8 cellular contexts compared by ENCODE assay signal in the genomic region with DNA sequence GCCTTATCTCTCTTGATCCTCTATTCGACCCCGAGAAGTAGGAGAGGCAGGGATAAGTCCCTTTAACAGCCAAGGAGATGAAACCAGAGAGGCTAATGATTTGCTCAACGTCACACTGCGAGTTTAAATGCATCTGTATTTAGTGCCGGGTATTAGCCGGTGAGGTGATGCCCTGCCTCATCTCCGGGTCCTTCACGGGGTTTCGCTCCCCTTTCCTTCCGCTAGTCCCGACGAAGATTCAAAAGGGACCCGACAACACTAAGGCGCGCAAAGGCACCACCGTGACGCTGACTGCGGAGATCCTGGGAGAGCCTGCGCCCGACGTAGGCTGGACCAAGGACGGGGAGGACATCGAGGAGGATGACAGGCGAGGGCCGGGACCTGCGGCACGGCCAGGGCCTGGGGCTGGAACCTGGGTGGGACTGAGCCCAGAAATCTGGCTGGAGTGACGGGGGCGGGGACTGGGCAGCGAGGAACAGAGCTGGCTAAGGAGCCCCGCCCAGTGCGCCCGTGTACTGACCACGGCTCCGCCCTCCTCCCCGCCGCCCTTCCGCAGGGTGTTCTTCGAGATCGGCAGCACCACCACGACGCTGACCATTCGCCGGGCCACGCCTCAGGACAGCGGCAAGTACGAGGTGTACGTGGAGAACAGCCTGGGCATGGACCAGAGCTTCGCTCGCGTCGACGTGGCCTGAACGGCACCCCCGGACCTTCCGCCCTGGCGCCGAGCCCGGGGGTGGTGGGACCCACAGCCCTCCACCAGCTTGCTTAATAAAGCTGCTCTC. TPM values are rescaled to one million over a fixed set of nuclear protein-coding genes. Genes with fewer than 3 reads are reported as not detected.
DNase-seq lines count a peak whose midpoint lies in the region; ATAC-seq and TF ChIP-seq lines count a peak whose summit lies in the region.

No MANE protein-coding gene starts in this region.

- DNase-seq in A172 (ENCODE audit: low spot score): peak; percentile 85
- peak; percentile 64 for DNase-seq in GM12865 (ENCODE audit: low read depth)
- DNase-seq in SK-N-MC (ENCODE audit: low read depth, low spot score): no peak
- DNase-seq in chondrocyte (ENCODE audit: low spot score): no peak
- peak; percentile 84 for DNase-seq in kidney tubule cell (ENCODE audit: low spot score)
- peak; percentile 45 to 74 for DNase-seq in stimulated activated effector memory CD8-positive, alpha-beta T cell treated with anti-CD3 and anti-CD28 coated beads, Interleukin-12 subunit alpha, Interleukin-12 subunit beta, amount 100 ng/mL, for 72 hours (ENCODE audit: low spot score in 2 of 2)
- no peak for DNase-seq in DMS153 treated with DMSO at 0.1 percent for 48 hours (lab: John Stamatoyannopoulos, UW; ENCODE audit: unreplicated experiment)

- H3K36me3 ChIP-seq in SK-N-MC (ENCODE audit: insufficient read depth, low read length): no peaks in the 10 kb centered on the region

- no peaks in the 10 kb centered on the region for H3K27me3 Mint-ChIP-seq in chondrocyte (ENCODE audit: low read depth)

- TF ChIP-seq CTCF in GM12865 (IDR thresholded peaks at IDR 0.05; ENCODE audit: insufficient read depth, low read depth, low read length, missing control alignments) (no peak), chondrocyte (IDR thresholded peaks at IDR 0.05) (no peak)

- ATAC-seq in HG03442 (IDR thresholded peaks at IDR 0.05; ENCODE audit: unreplicated experiment): peak; percentile 18
- ATAC-seq in stimulated activated effector memory CD8-positive, alpha-beta T cell treated with anti-CD3 and anti-CD28 coated beads, Interleukin-12 subunit alpha, Interleukin-12 subunit beta, amount 100 ng/mL, for 72 hours: peak; percentile 52

- H3K9ac ChIP-seq in SK-N-MC (ENCODE audit: insufficient read length): peak overlapping the region; percentile 53

- H3K27ac Mint-ChIP-seq in chondrocyte (ENCODE audit: unreplicated experiment): peak overlapping the region; percentile 99
- H3K27ac Mint-ChIP-seq in stimulated activated effector memory CD8-positive, alpha-beta T cell treated with anti-CD3 and anti-CD28 coated beads, Interleukin-12 subunit alpha, Interleukin-12 subunit beta, amount 100 ng/mL, for 72 hours: no peak overlapping the region

- no peaks in the 10 kb centered on the region for H3K9me3 Mint-ChIP-seq in chondrocyte (ENCODE audit: low read depth)
- no peaks in the 10 kb centered on the region for H3K9me3 Mint-ChIP-seq in stimulated activated effector memory CD8-positive, alpha-beta T cell treated with anti-CD3 and anti-CD28 coated beads, Interleukin-12 subunit alpha, Interleukin-12 subunit beta, amount 100 ng/mL, for 72 hours

- peaks cover 3% of the 10 kb centered on the region for H3K36me3 Mint-ChIP-seq in chondrocyte (ENCODE audit: low read depth)
- peaks cover 13% of the 10 kb centered on the region for H3K36me3 Mint-ChIP-seq in stimulated activated effector memory CD8-positive, alpha-beta T cell treated with anti-CD3 and anti-CD28 coated beads, Interleukin-12 subunit alpha, Interleukin-12 subunit beta, amount 100 ng/mL, for 72 hours

- peak overlapping the region; percentile 88 for H3K4me3 Mint-ChIP-seq in chondrocyte (ENCODE audit: unreplicated experiment)
- H3K4me3 Mint-ChIP-seq in stimulated activated effector memory CD8-positive, alpha-beta T cell treated with anti-CD3 and anti-CD28 coated beads, Interleukin-12 subunit alpha, Interleukin-12 subunit beta, amount 100 ng/mL, for 72 hours: peak overlapping the region; percentile 98

- H3K27ac ChIP-seq in SK-N-MC: no peak overlapping the region

- peak overlapping the region; percentile 69 for H3K4me3 ChIP-seq in GM12865 (ENCODE audit: low read depth, low read length)
- peak overlapping the region; percentile 85 for H3K4me3 ChIP-seq in SK-N-MC

- H3K4me1 Mint-ChIP-seq in chondrocyte (ENCODE audit: low read depth): peaks cover 56% of the 10 kb centered on the region
- H3K4me1 Mint-ChIP-seq in stimulated activated effector memory CD8-positive, alpha-beta T cell treated with anti-CD3 and anti-CD28 coated beads, Interleukin-12 subunit alpha, Interleukin-12 subunit beta, amount 100 ng/mL, for 72 hours: peaks cover 55% of the 10 kb centered on the region

- H3K9me3 ChIP-seq in SK-N-MC (ENCODE audit: low read depth, low read length): no peaks in the 10 kb centered on the region

RNA-seq across cellular contexts. Expression of a gene that starts 1.0 kb away (rescaled TPM):
- 52.5 and 54.7 TPM in 2 replicates for total RNA-seq in A172 (2014; rRNA removed; shearing (Covaris generic))
- total RNA-seq in chondrocyte: 60.9 to 72.4 TPM (median 62.1 TPM) in 3 replicates

RNA-seq across cellular contexts. Expression of a gene that starts 16.6 kb away (rescaled TPM):
- total RNA-seq in A172 (2014; rRNA removed; shearing (Covaris generic)): 0.12 and 0.43 TPM in 2 replicates
- total RNA-seq in chondrocyte: 0.15 TPM in 2 of 3 replicates, not detected in the other

RNA-seq across cellular contexts. Expression of a gene that starts 45.9 kb away (rescaled TPM):
- 139 and 161 TPM in 2 replicates for total RNA-seq in A172 (2014; rRNA removed; shearing (Covaris generic))
- total RNA-seq in chondrocyte: 273 to 276 TPM (median 273 TPM) in 3 replicates

RNA-seq across cellular contexts. Expression of a gene that starts 46.1 kb away (rescaled TPM):
- total RNA-seq in A172 (2014; rRNA removed; shearing (Covaris generic)): 1.4 and 2.2 TPM in 2 replicates
- total RNA-seq in chondrocyte: 3.6 to 6.1 TPM (median 4.8 TPM) in 3 replicates

Comparison
In these comparisons a context has a peak if more than half of its experiments do, and no peak if none do; other contexts are left out.
1. DNase-seq: peak in A172 (single experiment), GM12865 (single experiment), kidney tubule cell (single experiment) and stimulated activated effector memory CD8-positive, alpha-beta T cell treated with anti-CD3 and anti-CD28 coated beads, Interleukin-12 subunit alpha, Interleukin-12 subunit beta, amount 100 ng/mL, for 72 hours (2 of 2); none in SK-N-MC (single experiment), chondrocyte (single experiment) and DMS153 treated with DMSO at 0.1 percent for 48 hours (single experiment).